ENCODE assay signal across 34 cellular contexts in genomic region chr13:37561031-37561430, GRCh38. TPM values are rescaled to one million over a fixed set of nuclear protein-coding genes. Genes with fewer than 3 reads are reported as not detected.
"Had no signal": no experiment of that assay in that cellular context is flagged by ENCODE, and none has a peak within 500 bp of the region (broad histone marks: within the 10 kb centered on the region; RNA-seq: fewer than 3 reads in every experiment).

No MANE protein-coding gene starts in this region.

- H3K9me3 ChIP-seq: gastrocnemius medialis, pancreas, prostate gland, uterus had no signal

- H3K27me3 ChIP-seq: esophagus squamous epithelium, gastrocnemius medialis, hepatocyte, pancreas, uterus had no signal

- H3K4me1 ChIP-seq: esophagus squamous epithelium, gastrocnemius medialis, pancreas, prostate gland, uterus had no signal

- H3K36me3 ChIP-seq: esophagus squamous epithelium, gastrocnemius medialis, pancreas, prostate gland, thoracic aorta, uterus had no signal

- H3K27me3 Mint-ChIP-seq: activated CD4-positive, alpha-beta memory T cell treated with anti-CD3 and anti-CD28 coated beads, Interleukin-2, amount 10 ng/mL, durations not matched to agents 7 days and 5 days; activated CD4-positive, alpha-beta T cell treated with anti-CD3 and anti-CD28 coated beads, Interleukin-2, amount 10 ng/mL, durations not matched to agents 7 days and 5 days; activated naive CD4-positive, alpha-beta T cell treated with anti-CD3 and anti-CD28 coated beads, Interleukin-2, amount 10 ng/mL, durations not matched to agents 7 days and 5 days; activated naive CD8-positive, alpha-beta T cell treated with anti-CD3 and anti-CD28 coated beads, Interleukin-2, amount 10 ng/mL, durations not matched to agents 7 days and 5 days; activated T-cell treated with anti-CD3 and anti-CD28 coated beads, Interleukin-2, amount 50 U/mL, for 24 hours; central memory CD8-positive, alpha-beta T cell; naive B cell; stimulated activated naive CD8-positive, alpha-beta T cell treated with anti-CD3 and anti-CD28 coated beads, Interleukin-15, Interleukin-2, amounts not matched to agents 100 ng/mL and 50 ng/mL, for 24 hours; type B pancreatic cell had no signal

- DNase-seq: activated CD4-positive, alpha-beta memory T cell treated with anti-CD3 and anti-CD28 coated beads, Interleukin-2, amount 10 ng/mL, durations not matched to agents 7 days and 5 days; activated CD4-positive, alpha-beta T cell treated with anti-CD3 and anti-CD28 coated beads, Interleukin-2, amount 10 ng/mL, durations not matched to agents 7 days and 5 days; activated CD8-positive, alpha-beta memory T cell treated with anti-CD3 and anti-CD28 coated beads, Interleukin-2, amount 50 U/mL, for 48 hours; activated gamma-delta T cell; activated naive CD4-positive, alpha-beta T cell treated with anti-CD3 and anti-CD28 coated beads, Interleukin-2, amount 10 ng/mL, durations not matched to agents 7 days and 5 days; activated naive CD8-positive, alpha-beta T cell treated with anti-CD3 and anti-CD28 coated beads, Interleukin-2, amount 10 ng/mL, durations not matched to agents 7 days and 5 days; activated T-cell treated with anti-CD3 and anti-CD28 coated beads, Interleukin-2, amount 50 U/mL, for 24 hours; amniotic stem cell; dermis blood vessel endothelial cell; effector CD4-positive, alpha-beta T cell; esophagus squamous epithelium; gastrocnemius medialis; glutamatergic neuron; kidney; left colon; naive B cell; nephron progenitor cell; pancreas; retina; stimulated activated CD4-positive, alpha-beta T cell treated with anti-CD3 and anti-CD28 coated beads, Interleukin-12 subunit alpha, Interleukin-12 subunit beta, amount 100 ng/mL, for 4 hours; stimulated activated CD4-positive, alpha-beta T cell treated with anti-CD3 and anti-CD28 coated beads, Interleukin-4, amount 100 ng/mL, for 1 hour; uterus had no signal

- H3K4me3 Mint-ChIP-seq: activated CD4-positive, alpha-beta memory T cell treated with anti-CD3 and anti-CD28 coated beads, Interleukin-2, amount 10 ng/mL, durations not matched to agents 7 days and 5 days; activated CD4-positive, alpha-beta T cell treated with anti-CD3 and anti-CD28 coated beads, Interleukin-2, amount 10 ng/mL, durations not matched to agents 7 days and 5 days; activated naive CD4-positive, alpha-beta T cell treated with anti-CD3 and anti-CD28 coated beads, Interleukin-2, amount 10 ng/mL, durations not matched to agents 7 days and 5 days; activated naive CD8-positive, alpha-beta T cell treated with anti-CD3 and anti-CD28 coated beads, Interleukin-2, amount 10 ng/mL, durations not matched to agents 7 days and 5 days; activated T-cell treated with anti-CD3 and anti-CD28 coated beads, Interleukin-2, amount 50 U/mL, for 24 hours; central memory CD8-positive, alpha-beta T cell; mesothelial cell of epicardium; naive B cell; nephron progenitor cell; stimulated activated naive CD8-positive, alpha-beta T cell treated with anti-CD3 and anti-CD28 coated beads, Interleukin-15, Interleukin-2, amounts not matched to agents 100 ng/mL and 50 ng/mL, for 24 hours; type B pancreatic cell had no signal

- H3K4me3 ChIP-seq: esophagus squamous epithelium, gastrocnemius medialis, hepatocyte, pancreas, prostate gland, skin epidermis, thoracic aorta, uterus had no signal

- H3K79me2 ChIP-seq: hepatocyte had no signal

- H2AFZ ChIP-seq: hepatocyte had no signal

- H3K27ac Mint-ChIP-seq: activated CD4-positive, alpha-beta memory T cell treated with anti-CD3 and anti-CD28 coated beads, Interleukin-2, amount 10 ng/mL, durations not matched to agents 7 days and 5 days; activated CD4-positive, alpha-beta T cell treated with anti-CD3 and anti-CD28 coated beads, Interleukin-2, amount 10 ng/mL, durations not matched to agents 7 days and 5 days; activated naive CD4-positive, alpha-beta T cell treated with anti-CD3 and anti-CD28 coated beads, Interleukin-2, amount 10 ng/mL, durations not matched to agents 7 days and 5 days; activated naive CD8-positive, alpha-beta T cell treated with anti-CD3 and anti-CD28 coated beads, Interleukin-2, amount 10 ng/mL, durations not matched to agents 7 days and 5 days; activated T-cell treated with anti-CD3 and anti-CD28 coated beads, Interleukin-2, amount 50 U/mL, for 24 hours; mesothelial cell of epicardium; naive B cell; nephron progenitor cell; stimulated activated naive CD8-positive, alpha-beta T cell treated with anti-CD3 and anti-CD28 coated beads, Interleukin-15, Interleukin-2, amounts not matched to agents 100 ng/mL and 50 ng/mL, for 24 hours; type B pancreatic cell had no signal

- ATAC-seq: gastrocnemius medialis, left colon, pancreas, sciatic nerve had no signal

- H3K27ac ChIP-seq: epithelial cell of prostate, esophagus squamous epithelium, gastrocnemius medialis, hepatocyte, pancreas, prostate gland, thoracic aorta, uterus, VCaP had no signal

- H3K4me1 Mint-ChIP-seq: activated CD4-positive, alpha-beta memory T cell treated with anti-CD3 and anti-CD28 coated beads, Interleukin-2, amount 10 ng/mL, durations not matched to agents 7 days and 5 days; activated CD4-positive, alpha-beta T cell treated with anti-CD3 and anti-CD28 coated beads, Interleukin-2, amount 10 ng/mL, durations not matched to agents 7 days and 5 days; activated naive CD4-positive, alpha-beta T cell treated with anti-CD3 and anti-CD28 coated beads, Interleukin-2, amount 10 ng/mL, durations not matched to agents 7 days and 5 days; activated naive CD8-positive, alpha-beta T cell treated with anti-CD3 and anti-CD28 coated beads, Interleukin-2, amount 10 ng/mL, durations not matched to agents 7 days and 5 days; central memory CD8-positive, alpha-beta T cell; mesothelial cell of epicardium; naive B cell; nephron progenitor cell had no signal

- H3K36me3 Mint-ChIP-seq: activated naive CD4-positive, alpha-beta T cell treated with anti-CD3 and anti-CD28 coated beads, Interleukin-2, amount 10 ng/mL, durations not matched to agents 7 days and 5 days; activated naive CD8-positive, alpha-beta T cell treated with anti-CD3 and anti-CD28 coated beads, Interleukin-2, amount 10 ng/mL, durations not matched to agents 7 days and 5 days; type B pancreatic cell had no signal

- H3K4me2 ChIP-seq: hepatocyte had no signal

RNA-seq across cellular contexts. Expression of gene POSTN, which starts 37.5 kb away (rescaled TPM):
- total RNA-seq: activated CD4-positive, alpha-beta memory T cell treated with anti-CD3 and anti-CD28 coated beads, Interleukin-2, amount 10 ng/mL, durations not matched to agents 7 days and 5 days; activated CD4-positive, alpha-beta T cell treated with anti-CD3 and anti-CD28 coated beads, Interleukin-2, amount 10 ng/mL, durations not matched to agents 7 days and 5 days; activated naive CD8-positive, alpha-beta T cell treated with anti-CD3 and anti-CD28 coated beads, Interleukin-2, amount 10 ng/mL, durations not matched to agents 7 days and 5 days; T-helper 1 cell treated with Interleukin-12 subunit alpha and Interleukin-12 subunit beta and Interleukin-4 antibody, amounts not matched to agents 30 ng/mL and 1 ng/mL, for 36 hours had no signal
